15 cellular contexts compared by ENCODE assay signal in the genomic region with DNA sequence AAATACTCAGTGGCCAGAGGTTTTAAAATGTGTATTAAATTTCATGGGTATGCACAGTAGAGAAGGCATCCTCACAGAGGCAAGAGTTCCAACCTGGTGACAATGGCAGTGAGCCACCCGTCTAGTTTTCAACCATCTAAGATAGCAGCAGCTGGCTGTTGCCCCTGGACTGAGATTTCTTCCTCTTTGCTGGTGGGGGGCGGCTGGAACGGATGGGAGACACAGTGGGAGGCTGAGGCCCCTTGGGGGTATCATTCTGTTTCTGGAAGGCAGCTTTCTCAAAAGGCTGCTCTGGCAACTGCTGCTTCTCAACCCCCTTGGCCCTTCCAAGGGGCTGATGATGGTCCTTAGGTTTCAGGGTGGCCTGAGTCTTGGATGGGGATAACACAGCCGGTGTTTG. TPM values are rescaled to one million over a fixed set of nuclear protein-coding genes. Genes with fewer than 3 reads are reported as not detected.
DNase-seq lines count a peak whose midpoint lies in the region; ATAC-seq and TF ChIP-seq lines count a peak whose summit lies in the region.
"Had no signal": no experiment of that assay in that cellular context is flagged by ENCODE, and none has a peak within 500 bp of the region (broad histone marks: within the 10 kb centered on the region; RNA-seq: fewer than 3 reads in every experiment).

No MANE protein-coding gene starts in this region.

- no peak overlapping the region for H3T11ph ChIP-seq in H9 (ENCODE audit: low read length)

- no peaks in the 10 kb centered on the region for H3K9me3 ChIP-seq in H9 (ENCODE audit: control insufficient read depth, low read depth, low read length)
- H3K9me3 ChIP-seq: Caco-2, testis had no signal

- H3K27ac ChIP-seq in H9 (ENCODE audit: insufficient read length, low read depth, low read length) = no peak overlapping the region
- H3K27ac ChIP-seq: cardiac muscle cell had no signal

- no peak overlapping the region for H2BK120ac ChIP-seq in H9 (ENCODE audit: low read depth, low read length, poor library complexity, severe bottlenecking)

- H3K27ac Mint-ChIP-seq in CD14-positive monocyte (peak overlapping the region in 6 of 7 donors; percentile 31 to 90 (median 82)), H9 (peak overlapping the region in 2 of 3 experiments; percentile 37 to 76; a peak in 2 of 7 replicates)
- H3K27ac Mint-ChIP-seq in activated naive CD8-positive, alpha-beta T cell treated with anti-CD3 and anti-CD28 coated beads, Interleukin-2, amount 50 U/mL, for 24 hours = peak overlapping the region; percentile 79
- H3K27ac Mint-ChIP-seq in naive thymus-derived CD8-positive, alpha-beta T cell = peak overlapping the region in 9 of 10 donors; percentile 37 to 91 (median 76)

- no peak overlapping the region for H3K18ac ChIP-seq in H9 (ENCODE audit: insufficient read length, low read depth, low read length)

- H2AK5ac ChIP-seq in H9 (ENCODE audit: insufficient read length, low read length) = no peak overlapping the region

- H3K4me1 Mint-ChIP-seq in CD14-positive monocyte (peaks cover 47% of the 10 kb centered on the region), H9 (peaks cover 27 to 36% of the 10 kb centered on the region in 2 experiments)
- peaks cover 57% of the 10 kb centered on the region for H3K4me1 Mint-ChIP-seq in activated naive CD8-positive, alpha-beta T cell treated with anti-CD3 and anti-CD28 coated beads, Interleukin-2, amount 50 U/mL, for 24 hours
- H3K4me1 Mint-ChIP-seq in naive thymus-derived CD8-positive, alpha-beta T cell = peaks cover 29 to 51% (median 41%) of the 10 kb centered on the region in 4 donors

- no peak overlapping the region for H2BK15ac ChIP-seq in H9 (ENCODE audit: low read depth, low read length)

- peaks cover 10% of the 10 kb centered on the region; the same call in 1 of the 2 replicates for H3K79me2 ChIP-seq in H9 (ENCODE audit: insufficient read depth, low read length)

- H3K4me1 ChIP-seq in H9 (ENCODE audit: insufficient read depth, low read length) = peaks cover 2% of the 10 kb centered on the region; the same call in 1 of the 2 replicates

- no peak overlapping the region for H4K8ac ChIP-seq in H9 (replicated peaks; ENCODE audit: insufficient read length, low read depth, low read length)

- H2BK5ac ChIP-seq in H9 (ENCODE audit: insufficient read length, low read length) = no peak overlapping the region

- POLR2A ChIA-PET in naive thymus-derived CD8-positive, alpha-beta T cell (lab: Charles Lee) = interaction anchor here (0.6 to 3.8 kb wide), 9 partner anchors 10 to 222 kb away, joined by 3 to 11 read pairs (median 3); a partner anchor contains a TSS

- TF ChIP-seq CTCF in CD14-positive monocyte (IDR thresholded peaks at IDR 0.05) = no peak
- no peak for TF ChIP-seq CTCF in H9 (conservative IDR thresholded peaks at IDR 0.05)
- no peak for TF ChIP-seq CTCF in GM10266 (IDR thresholded peaks at IDR 0.05; ENCODE audit: control insufficient read depth, insufficient read depth, low read depth, missing control alignments)

- H3K4ac ChIP-seq in H9 (ENCODE audit: low read depth, low read length) = no peak overlapping the region

- H4K91ac ChIP-seq in H9 (ENCODE audit: insufficient read length, low read depth, low read length) = no peak overlapping the region

- no peak overlapping the region for H3K56ac ChIP-seq in H9 (ENCODE audit: insufficient read length, low read depth, low read length)

- H3K27me3 Mint-ChIP-seq in CD14-positive monocyte (ENCODE audit: low read depth in 3 of 3) (no peaks in the 10 kb centered on the region), H9 (ENCODE audit: low read depth) (no peaks in the 10 kb centered on the region)
- H3K27me3 Mint-ChIP-seq in activated naive CD8-positive, alpha-beta T cell treated with anti-CD3 and anti-CD28 coated beads, Interleukin-2, amount 50 U/mL, for 24 hours = no peaks in the 10 kb centered on the region
- H3K27me3 Mint-ChIP-seq in naive thymus-derived CD8-positive, alpha-beta T cell = no peaks in the 10 kb centered on the region

- DNase-seq in CD14-positive monocyte (ENCODE audit: low spot score) (no peak), H9 (no peak), GM10266 (ENCODE audit: extremely low spot score) (no peak), NCI-H1436 treated with DMSO at 0.1 percent for 48 hours (lab: John Stamatoyannopoulos, UW) (no peak), EL (no peak), AG08396 (ENCODE audit: low spot score) (no peak)
- no peak for DNase-seq in activated naive CD8-positive, alpha-beta T cell treated with anti-CD3 and anti-CD28 coated beads, Interleukin-2, amount 50 U/mL, for 24 hours
- no peak for DNase-seq in naive thymus-derived CD8-positive, alpha-beta T cell
- DNase-seq: Caco-2, midbrain, NCI-H2227 treated with DMSO at 0.1 percent for 48 hours, T-helper 9 cell, testis had no signal

- H2BK20ac ChIP-seq in H9 (ENCODE audit: low read depth, low read length, poor library complexity, severe bottlenecking) = no peak overlapping the region

- H3K14ac ChIP-seq in H9 (ENCODE audit: insufficient read depth, low read length) = no peak overlapping the region

- peaks cover 0 to 2% (median 0%) of the 10 kb centered on the region in 7 donors for H3K9me3 Mint-ChIP-seq in CD14-positive monocyte
- H3K9me3 Mint-ChIP-seq in H9 = no peaks in the 10 kb centered on the region
- no peaks in the 10 kb centered on the region for H3K9me3 Mint-ChIP-seq in activated naive CD8-positive, alpha-beta T cell treated with anti-CD3 and anti-CD28 coated beads, Interleukin-2, amount 50 U/mL, for 24 hours
- no peaks in the 10 kb centered on the region for H3K9me3 Mint-ChIP-seq in naive thymus-derived CD8-positive, alpha-beta T cell

- H3K4me3 Mint-ChIP-seq in CD14-positive monocyte (peak overlapping the region in 1 of 2 donors; percentile 88), H9 (peak overlapping the region in 1 of 2 experiments; percentile 88; a peak in 2 of 5 replicates)
- peak overlapping the region; percentile 94 for H3K4me3 Mint-ChIP-seq in activated naive CD8-positive, alpha-beta T cell treated with anti-CD3 and anti-CD28 coated beads, Interleukin-2, amount 50 U/mL, for 24 hours
- H3K4me3 Mint-ChIP-seq in naive thymus-derived CD8-positive, alpha-beta T cell = peak overlapping the region; percentile 77 to 96 (median 90)

- peaks cover 39 to 59% of the 10 kb centered on the region in 2 donors for H3K36me3 Mint-ChIP-seq in CD14-positive monocyte
- H3K36me3 Mint-ChIP-seq in H9 (ENCODE audit: insufficient read depth in 1 of 3, low read depth in 3 of 3) = peaks cover 31 to 59% (median 38%) of the 10 kb centered on the region in 3 experiments
- H3K36me3 Mint-ChIP-seq in activated naive CD8-positive, alpha-beta T cell treated with anti-CD3 and anti-CD28 coated beads, Interleukin-2, amount 50 U/mL, for 24 hours (ENCODE audit: low read depth) = peaks cover 38% of the 10 kb centered on the region
- peaks cover 0 to 37% (median 10%) of the 10 kb centered on the region in 3 donors for H3K36me3 Mint-ChIP-seq in naive thymus-derived CD8-positive, alpha-beta T cell

- H3K79me1 ChIP-seq in H9 (ENCODE audit: insufficient read depth, low read depth, low read length, poor library complexity, severe bottlenecking) = peaks cover 3% of the 10 kb centered on the region

- H2BK12ac ChIP-seq in H9 (ENCODE audit: insufficient read length, low read depth, low read length) = no peak overlapping the region

- no peak overlapping the region for H4K5ac ChIP-seq in H9 (ENCODE audit: insufficient read length, low read depth, low read length)

- H3K23me2 ChIP-seq in H9 (ENCODE audit: insufficient read length, low read depth, low read length, poor library complexity, severe bottlenecking) = peaks cover 11% of the 10 kb centered on the region

- no peak overlapping the region for H3K23ac ChIP-seq in H9 (ENCODE audit: insufficient read length, low read depth, low read length)

- no peaks in the 10 kb centered on the region for H3K27me3 ChIP-seq in H9 (ENCODE audit: insufficient read depth, low read length)
- H3K27me3 ChIP-seq: cardiac muscle cell, testis had no signal

- ATAC-seq in activated naive CD8-positive, alpha-beta T cell treated with anti-CD3 and anti-CD28 coated beads, Interleukin-2, amount 50 U/mL, for 24 hours = no peak
- ATAC-seq in naive thymus-derived CD8-positive, alpha-beta T cell = no peak
- ATAC-seq: esophagus mucosa had no signal

- no peak overlapping the region for H3K9ac ChIP-seq in H9 (ENCODE audit: extremely low read depth, insufficient read length, low read length)

- no CpG with 5 or more reads among the region's 4 CpGs for WGBS in H9 (ENCODE audit: extremely low coverage, insufficient read length, low lambda C conversion rate)

- no peaks in the 10 kb centered on the region for H4K20me1 ChIP-seq in H9 (ENCODE audit: control insufficient read depth, insufficient read depth, insufficient read length)

- no peak overlapping the region for H3K4me2 ChIP-seq in H9 (ENCODE audit: insufficient read depth, insufficient read length, low read length)

- H2AFZ ChIP-seq in H9 (ENCODE audit: low read length) = no peak overlapping the region

- intact Hi-C loops in CD14-positive monocyte (cut with micrococcal nuclease) = loop anchor here in 1 of 2 donors (5.0 kb wide), 1 partner anchor 95 kb away; no protein-coding TSS in a partner anchor

RNA-seq across cellular contexts. Expression of a gene that starts 1.0 kb away (rescaled TPM):
- polyA plus RNA-seq in CD14-positive monocyte = 10 to 100 TPM; 10.7 to 11.1 TPM
- 16.3 and 17.9 TPM in 2 replicates for total RNA-seq in H9 (2021)
- total RNA-seq in naive thymus-derived CD8-positive, alpha-beta T cell = 10 to 100 TPM; 40.9 to 45.9 TPM
- polyA plus RNA-seq in naive thymus-derived CD8-positive, alpha-beta T cell = 10 to 100 TPM in 1 of 3 donors, 1 to 10 TPM in 2; 3.7 to 10.8 (median 4.4) TPM

RNA-seq across cellular contexts. Expression of a gene that starts 11.2 kb away (rescaled TPM):
- polyA plus RNA-seq in CD14-positive monocyte = 1 to 10 TPM; 3.9 to 5.7 TPM
- 136 and 137 TPM in 2 replicates for total RNA-seq in H9 (2021)
- total RNA-seq in naive thymus-derived CD8-positive, alpha-beta T cell = 100 to 1,000 TPM in 1 of 2 experiments, 10 to 100 TPM in 1; 99.2 to 104 TPM
- polyA plus RNA-seq in naive thymus-derived CD8-positive, alpha-beta T cell = 10 to 100 TPM; 23.6 to 41.7 (median 24.7) TPM

RNA-seq across cellular contexts. Expression of a gene that starts 22.5 kb away (rescaled TPM):
- polyA plus RNA-seq in CD14-positive monocyte = 1,000 to 10,000 TPM; 2,879 to 3,427 TPM
- 4,581 and 4,651 TPM in 2 replicates for total RNA-seq in H9 (2021)
- total RNA-seq in naive thymus-derived CD8-positive, alpha-beta T cell = 100 to 1,000 TPM; 355 to 363 TPM
- polyA plus RNA-seq in naive thymus-derived CD8-positive, alpha-beta T cell = 1,000 to 10,000 TPM; 1,014 to 1,110 (median 1,062) TPM

RNA-seq across cellular contexts. Expression of a gene that starts 50.3 kb away (rescaled TPM):
- 10 to 100 TPM in 1 of 2 donors, 1 to 10 TPM in 1; 9.9 to 16.2 TPM for polyA plus RNA-seq in CD14-positive monocyte
- 334 and 346 TPM in 2 replicates for total RNA-seq in H9 (2021)
- 100 to 1,000 TPM; 296 to 308 TPM for total RNA-seq in naive thymus-derived CD8-positive, alpha-beta T cell
- polyA plus RNA-seq in naive thymus-derived CD8-positive, alpha-beta T cell = 10 to 100 TPM; 31.4 to 57.3 (median 56.9) TPM

Comparison
In these comparisons a context has a peak if more than half of its experiments do, and no peak if none do; other contexts are left out.
1. RNA of a gene that starts 22.5 kb away (total RNA-seq): 4,581 to 4,651 TPM in H9; 355 to 363 TPM in naive thymus-derived CD8-positive, alpha-beta T cell; every median in the first group is over 10 times any median in the second.
2. Peak in every context shown above with its lines, with median percentiles within 50 percentile points of each other: H3K27ac Mint-ChIP-seq.